Comparison of ENCODE assay signal across 20 cellular contexts in genomic region chr9:135968601-135969000, GRCh38. TPM values are rescaled to one million over a fixed set of nuclear protein-coding genes. Genes with fewer than 3 reads are reported as not detected.
DNase-seq lines count a peak whose midpoint lies in the region; ATAC-seq and TF ChIP-seq lines count a peak whose summit lies in the region.
"Had no signal": no experiment of that assay in that cellular context is flagged by ENCODE, and none has a peak within 500 bp of the region (broad histone marks: within the 10 kb centered on the region; RNA-seq: fewer than 3 reads in every experiment).

No MANE protein-coding gene starts in this region.

- no peaks in the 10 kb centered on the region for H4K20me1 ChIP-seq in BLaER1
- H4K20me1 ChIP-seq in smooth muscle cell (ENCODE audit: low read depth) = no peaks in the 10 kb centered on the region

- H3K9me3 ChIP-seq in BLaER1 (no peaks in the 10 kb centered on the region), RWPE2 (ENCODE audit: severe bottlenecking) (no peaks in the 10 kb centered on the region), smooth muscle cell (replicated peaks; ENCODE audit: low read depth) (no peaks in the 10 kb centered on the region)
- H3K9me3 ChIP-seq: SJSA1 had no signal

- DNase-seq in RWPE2 (ENCODE audit: low spot score) (peak; percentile 28), fibroblast of the aortic adventitia (ENCODE audit: low read depth) (peak; percentile 38), smooth muscle cell (lab: John Stamatoyannopoulos, UW; ENCODE audit: unreplicated experiment) (no peak), head of caudate nucleus (no peak), DMS79 treated with DMSO at 0.1 percent for 48 hours (lab: John Stamatoyannopoulos, UW) (no peak)
- no peak for DNase-seq in activated CD8-positive, alpha-beta memory T cell treated with anti-CD3 and anti-CD28 coated beads, Interleukin-2, amount 50 U/mL, for 48 hours
- DNase-seq: Calu3; CD4-positive, alpha-beta memory T cell; NCI-H1436; NCI-H2029 treated with DMSO at 0.1 percent for 48 hours; NCI-H2171 treated with DMSO at 0.1 percent for 48 hours; NCI-H446 treated with DMSO at 0.1 percent for 48 hours; NCI-H748 treated with DMSO at 0.1 percent for 48 hours; RPMI8226 had no signal

- H3K9ac ChIP-seq in BLaER1 = peak overlapping the region; percentile 16; the same call in 1 of the 2 replicates
- H3K9ac ChIP-seq in smooth muscle cell (ENCODE audit: low read depth) = no peak overlapping the region

- H3K27me3 ChIP-seq in BLaER1 = no peaks in the 10 kb centered on the region
- no peaks in the 10 kb centered on the region for H3K27me3 ChIP-seq in RWPE2 (ENCODE audit: insufficient read depth, poor library complexity, severe bottlenecking)
- H3K27me3 ChIP-seq in smooth muscle cell (ENCODE audit: low read depth) = no peaks in the 10 kb centered on the region
- H3K27me3 ChIP-seq: SJSA1 had no signal

- ATAC-seq in RWPE2 (ENCODE audit: low read depth) = no peak
- ATAC-seq in HG03442 (IDR thresholded peaks at IDR 0.05; ENCODE audit: unreplicated experiment) = no peak
- ATAC-seq: HCT116, K562 had no signal

- H3K4me2 ChIP-seq in BLaER1 (peak overlapping the region; percentile 76), smooth muscle cell (peak overlapping the region; percentile 8)

- H2AFZ ChIP-seq in smooth muscle cell (ENCODE audit: low read depth) = no peak overlapping the region

- H3F3A ChIP-seq in smooth muscle cell (ENCODE audit: low read depth) = no peaks in the 10 kb centered on the region

- TF ChIP-seq CTCF in RWPE2 (IDR thresholded peaks at IDR 0.05; ENCODE audit: poor library complexity, severe bottlenecking) (no peak), fibroblast of the aortic adventitia (IDR thresholded peaks at IDR 0.05; ENCODE audit: insufficient read depth, low read length) (no peak), smooth muscle cell (IDR thresholded peaks at IDR 0.05; ENCODE audit: borderline replicate concordance, insufficient read depth, poor library complexity, severe bottlenecking) (no peak)

- H3K36me3 ChIP-seq in BLaER1 (no peaks in the 10 kb centered on the region), RWPE2 (ENCODE audit: low read depth) (no peaks in the 10 kb centered on the region), smooth muscle cell (ENCODE audit: low read depth) (no peaks in the 10 kb centered on the region)
- H3K36me3 ChIP-seq: SJSA1 had no signal

- H3K27ac ChIP-seq in BLaER1 (no peak overlapping the region), RWPE2 (ENCODE audit: poor library complexity, severe bottlenecking) (no peak overlapping the region), smooth muscle cell (ENCODE audit: low read depth) (no peak overlapping the region)
- H3K27ac ChIP-seq: HL-60, SJSA1 had no signal

- intact Hi-C loops in head of caudate nucleus (cut with DNase I) = no loop called here

- H3K4me1 ChIP-seq in BLaER1 (peaks cover 73% of the 10 kb centered on the region), RWPE2 (ENCODE audit: insufficient read depth, poor library complexity, severe bottlenecking) (no peaks in the 10 kb centered on the region), smooth muscle cell (ENCODE audit: low read depth) (no peaks in the 10 kb centered on the region)
- H3K4me1 ChIP-seq: SJSA1 had no signal

- no peak overlapping the region for H3K4me3 ChIP-seq in BLaER1
- no peak overlapping the region for H3K4me3 ChIP-seq in RWPE2 (ENCODE audit: severe bottlenecking)
- no peak overlapping the region for H3K4me3 ChIP-seq in fibroblast of the aortic adventitia (ENCODE audit: low read depth, low read length)
- H3K4me3 ChIP-seq in smooth muscle cell = no peak overlapping the region
- H3K4me3 ChIP-seq: K562, SJSA1 had no signal

- 69% methylated on average over 7 of the region's 7 CpGs for WGBS in smooth muscle cell (ENCODE audit: low lambda C conversion rate)

- H3K79me2 ChIP-seq in smooth muscle cell (ENCODE audit: low read depth) = no peaks in the 10 kb centered on the region

RNA-seq across cellular contexts. Expression of gene UBAC1, which starts 7.4 kb away (rescaled TPM):
- 13.3 and 23.0 TPM in 2 replicates for total RNA-seq in fibroblast of the aortic adventitia (ENCODE audit: low replicate concordance)
- total RNA-seq in smooth muscle cell = 34.3 and 35.3 TPM in 2 replicates
- polyA plus RNA-seq in smooth muscle cell = 43.5 and 50.4 TPM in 2 replicates

Comparison
In these comparisons a context has a peak if more than half of its experiments do, and no peak if none do; other contexts are left out.
1. DNase-seq: peak in RWPE2 (single experiment) and fibroblast of the aortic adventitia (single experiment); none in smooth muscle cell (single experiment), activated CD8-positive, alpha-beta memory T cell treated with anti-CD3 and anti-CD28 coated beads, Interleukin-2, amount 50 U/mL, for 48 hours (single experiment), head of caudate nucleus (0 of 42) and DMS79 treated with DMSO at 0.1 percent for 48 hours (single experiment).